ENCODE assay signal across 8 cellular contexts in the genomic region with DNA sequence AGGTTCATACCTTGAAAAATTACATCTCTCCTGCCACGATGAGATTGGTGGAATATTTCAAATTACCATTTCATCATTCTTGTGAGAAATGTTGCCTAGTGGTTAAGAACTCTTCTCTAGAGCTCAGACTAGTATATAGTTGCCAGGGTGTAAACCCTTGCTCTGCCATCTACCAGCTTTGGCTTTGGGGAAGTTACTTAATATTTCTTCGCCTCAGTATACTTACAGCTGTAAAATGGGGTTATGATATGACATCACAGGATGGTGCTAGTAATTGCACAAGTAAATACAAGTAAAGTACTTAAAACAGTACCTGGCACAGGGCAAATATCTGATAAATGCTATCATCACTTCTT. TPM values are rescaled to one million over a fixed set of nuclear protein-coding genes. Genes with fewer than 3 reads are reported as not detected.
A peak's percentile ranks its signal among the peaks of the same experiment; 100 is the strongest.
DNase-seq lines count a peak whose midpoint lies in the region; ATAC-seq and TF ChIP-seq lines count a peak whose summit lies in the region.

No MANE protein-coding gene starts in this region.

- no peak for TF ChIP-seq CTCF in astrocyte of the cerebellum (IDR thresholded peaks at IDR 0.05; ENCODE audit: low read depth, low read length, missing control alignments)
- no peak for TF ChIP-seq CTCF in right lobe of liver (IDR thresholded peaks at IDR 0.05)
- TF ChIP-seq CTCF in uterus (IDR thresholded peaks at IDR 0.05), result no peak

- intact Hi-C loops in right lobe of liver (cut with DNase I), result no loop called here
- intact Hi-C loops in uterus (cut with DNase I; ENCODE audit: low total_unique reads), result no loop called here

- H3K9me3 ChIP-seq in right lobe of liver, result no peaks in the 10 kb centered on the region
- H3K9me3 ChIP-seq in uterus, result no peaks in the 10 kb centered on the region

- peak; percentile 3 for DNase-seq in M059J (ENCODE audit: low read depth)
- no peak for DNase-seq in astrocyte of the cerebellum (ENCODE audit: low read depth)
- DNase-seq in right lobe of liver, result no peak
- DNase-seq in uterus, result no peak
- no peak for DNase-seq in iPS-NIHi7 (ENCODE audit: extremely low spot score)
- no peak for DNase-seq in foreskin melanocyte

- H3K4me1 ChIP-seq in right lobe of liver (peaks cover 0 to 44% (median 16%) of the 10 kb centered on the region in 4 donors), uterus (no peaks in the 10 kb centered on the region)

- H3K4me3 ChIP-seq in astrocyte of the cerebellum (ENCODE audit: low read depth, low read length), result peak overlapping the region; percentile 80
- H3K4me3 ChIP-seq in right lobe of liver, result peak overlapping the region; percentile 87 to 95 (median 91)
- peak overlapping the region; percentile 81 to 97 for H3K4me3 ChIP-seq in uterus

- in situ Hi-C loops in astrocyte of the cerebellum (cut with HindIII; ENCODE audit: low sequenced_read_pairs), result no loop called here

- H3K27ac ChIP-seq in right lobe of liver, result peak overlapping the region; percentile 82 to 93 (median 90)
- H3K27ac ChIP-seq in uterus, result peak overlapping the region; percentile 88 to 96

- no peaks in the 10 kb centered on the region for H3K27me3 ChIP-seq in right lobe of liver
- no peaks in the 10 kb centered on the region for H3K27me3 ChIP-seq in uterus

- no peak for TF ChIP-seq POLR2A in right lobe of liver (IDR thresholded peaks at IDR 0.05)
- TF ChIP-seq POLR2A in uterus (IDR thresholded peaks at IDR 0.05), result no peak

- peak; percentile 26 for ATAC-seq in GM18520 (IDR thresholded peaks at IDR 0.05; ENCODE audit: unreplicated experiment)
- no peak for ATAC-seq in right lobe of liver
- ATAC-seq in HG03045 (IDR thresholded peaks at IDR 0.05; ENCODE audit: unreplicated experiment), result no peak

- H3K36me3 ChIP-seq in right lobe of liver, result no peaks in the 10 kb centered on the region
- H3K36me3 ChIP-seq in uterus, result no peaks in the 10 kb centered on the region

- 15% methylated on average over 2 of the region's 2 CpGs for WGBS in right lobe of liver (ENCODE audit: insufficient coverage, low coverage, low lambda C conversion rate, missing lambda C conversion rate)

RNA-seq across cellular contexts. Expression of a gene that starts 1.5 kb away (rescaled TPM):
- total RNA-seq in M059J (2014; rRNA removed; shearing (Covaris generic)), result 17.2 and 19.5 TPM in 2 replicates
- total RNA-seq in right lobe of liver (10 to 100 TPM; 10.6 to 14.8 (median 12.3) TPM), uterus (10 to 100 TPM; 19.2 to 40.6 (median 26.8) TPM)
